In genomic region chr1:168621356-168621755, GRCh38 we compare ENCODE assay signal across 17 cellular contexts. TPM values are rescaled to one million over a fixed set of nuclear protein-coding genes. Genes with fewer than 3 reads are reported as not detected.
DNase-seq lines count a peak whose midpoint lies in the region; ATAC-seq, FAIRE-seq and TF ChIP-seq lines count a peak whose summit lies in the region.
"Had no signal": no experiment of that assay in that cellular context is flagged by ENCODE, and none has a peak within 500 bp of the region (broad histone marks: within the 10 kb centered on the region; RNA-seq: fewer than 3 reads in every experiment).

No MANE protein-coding gene starts in this region.

- no peak for TF ChIP-seq CTCF in A549 (IDR thresholded peaks at IDR 0.05)
- no peak for TF ChIP-seq CTCF in gastroesophageal sphincter (IDR thresholded peaks at IDR 0.05)

- DNase-seq in A549 (ENCODE audit: low read depth in 1 of 2, low spot score in 1 of 2) (no peak), RPMI7951 (ENCODE audit: low read depth) (peak; percentile 35), mesendoderm (peak; percentile 81), DMS114 treated with DMSO at 0.1 percent for 48 hours (lab: John Stamatoyannopoulos, UW; ENCODE audit: unreplicated experiment) (no peak), NCI-H446 treated with DMSO at 0.1 percent for 48 hours (lab: John Stamatoyannopoulos, UW) (no peak), amygdala (lab: John Stamatoyannopoulos, UW) (no peak)
- DNase-seq: activated CD4-positive, CD25-positive, alpha-beta regulatory T cell treated with anti-CD3 and anti-CD28 coated beads, Interleukin-2, amount 50 U/mL, for 72 hours; activated T-cell treated with anti-CD3 and anti-CD28 coated beads, Interleukin-2, amount 50 U/mL, for 1 hour; Calu3; NCI-H1092; NCI-H2227 treated with DMSO at 0.1 percent for 48 hours had no signal

- no peak overlapping the region for H3K18ac ChIP-seq in mesendoderm (ENCODE audit: low read length)

- no peaks in the 10 kb centered on the region for H3K9me3 ChIP-seq in A549
- H3K9me3 ChIP-seq in gastroesophageal sphincter: no peaks in the 10 kb centered on the region
- H3K9me3 ChIP-seq: suprapubic skin had no signal

- H2BK15ac ChIP-seq in mesendoderm (replicated peaks; ENCODE audit: low read depth): no peak overlapping the region

- no peaks in the 10 kb centered on the region for H3K79me2 ChIP-seq in mesendoderm (ENCODE audit: control insufficient read depth, insufficient read depth, low read length)

- FAIRE-seq in A549 (lab: Jason Lieb, UNC): no peak
- FAIRE-seq: keratinocyte had no signal

- no peak for TF ChIP-seq RAD21 in A549 (conservative IDR thresholded peaks at IDR 0.05 in 1 of 2, IDR thresholded peaks at IDR 0.05 in 1 of 2)

- H4K8ac ChIP-seq in mesendoderm (ENCODE audit: low read depth, low read length): no peak overlapping the region

- no peak overlapping the region for H2BK5ac ChIP-seq in mesendoderm (ENCODE audit: low read length)

- H4K5ac ChIP-seq in mesendoderm (ENCODE audit: low read length): no peak overlapping the region

- TF ChIP-seq EP300 in A549 (IDR thresholded peaks at IDR 0.05): no peak
- TF ChIP-seq EP300 in gastroesophageal sphincter (IDR thresholded peaks at IDR 0.05): no peak

- no peak overlapping the region for H3K4ac ChIP-seq in mesendoderm (ENCODE audit: low read depth, low read length)

- H3K9ac ChIP-seq in mesendoderm (ENCODE audit: low read length): no peak overlapping the region

- CTCF ChIA-PET in A549 (lab: Yijun Ruan, JAX): interaction anchor here (0.6 to 1.1 kb wide), 3 partner anchors 8 to 28 kb away, joined by 4 read pairs; no protein-coding TSS in a partner anchor

- no peaks in the 10 kb centered on the region for H3K36me3 ChIP-seq in gastroesophageal sphincter
- no peaks in the 10 kb centered on the region for H3K36me3 ChIP-seq in mesendoderm (ENCODE audit: control insufficient read depth, insufficient read depth, low read length)
- H3K36me3 ChIP-seq: suprapubic skin had no signal

- H3K4me1 ChIP-seq in A549 (peaks cover 21% of the 10 kb centered on the region), gastroesophageal sphincter (peaks cover 0 to 26% (median 3%) of the 10 kb centered on the region in 3 donors), mesendoderm (ENCODE audit: control insufficient read depth, low read depth, low read length) (no peaks in the 10 kb centered on the region)
- H3K4me1 ChIP-seq: suprapubic skin had no signal

- H3K27ac ChIP-seq in A549: peak overlapping the region in 1 of 2 experiments; percentile 43; a peak in 2 of 6 replicates
- H3K27ac ChIP-seq in gastroesophageal sphincter: peak overlapping the region in 3 of 4 donors; percentile 16 to 45 (median 29)
- no peak overlapping the region for H3K27ac ChIP-seq in mesendoderm (ENCODE audit: low read depth, low read length)
- H3K27ac ChIP-seq: skin epidermis, suprapubic skin had no signal

- H3K79me1 ChIP-seq in mesendoderm (ENCODE audit: low read length): no peaks in the 10 kb centered on the region

- no peak overlapping the region for H3K56ac ChIP-seq in mesendoderm (ENCODE audit: low read length)

- H2AK5ac ChIP-seq in mesendoderm (ENCODE audit: low read length): no peak overlapping the region

- POLR2A ChIA-PET in A549 (lab: Yijun Ruan, JAX): no interaction called here

- no peak overlapping the region for H3K4me3 ChIP-seq in A549
- H3K4me3 ChIP-seq in gastroesophageal sphincter: no peak overlapping the region
- no peak overlapping the region for H3K4me3 ChIP-seq in mesendoderm (ENCODE audit: low read length)
- H3K4me3 ChIP-seq: skin epidermis, suprapubic skin had no signal

- WGBS in A549 (ENCODE audit: missing lambda C conversion rate): 95% methylated on average over 1 of the region's 1 CpG
- WGBS in gastroesophageal sphincter (ENCODE audit: low coverage in 1 of 2), 2 donors: 0 to 31% methylated on average over 1 of the region's 1 CpG
- WGBS in mesendoderm (ENCODE audit: extremely low coverage, insufficient coverage, low lambda C conversion rate): no CpG with 5 or more reads among the region's 1 CpG

- ATAC-seq in A549 (peak in 1 of 2 experiments; percentile 33; a peak in 2 of 6 replicates), gastroesophageal sphincter (peak; percentile 64), HG03139 (IDR thresholded peaks at IDR 0.05; ENCODE audit: unreplicated experiment) (no peak)

- H3K27me3 ChIP-seq in gastroesophageal sphincter: no peaks in the 10 kb centered on the region
- no peaks in the 10 kb centered on the region for H3K27me3 ChIP-seq in mesendoderm (ENCODE audit: insufficient read depth, low read length, poor library complexity)
- H3K27me3 ChIP-seq: suprapubic skin had no signal

- TF ChIP-seq POLR2A in A549 (IDR thresholded peaks at IDR 0.05; ENCODE audit: low read length) (no peak), gastroesophageal sphincter (IDR thresholded peaks at IDR 0.05) (no peak)

- H3K4me2 ChIP-seq in A549 (no peak overlapping the region), mesendoderm (ENCODE audit: low read length) (no peak overlapping the region)

- H2BK120ac ChIP-seq in mesendoderm (ENCODE audit: low read depth, low read length): no peak overlapping the region

- H3K23ac ChIP-seq in mesendoderm (ENCODE audit: low read length): no peak overlapping the region

TF ChIP-seq in A549, 52 proteins besides CTCF, POLR2A, EP300 and RAD21:
- TF ChIP-seq MAFK (IDR thresholded peaks at IDR 0.05; ENCODE audit: partially characterized antibody) (peak; percentile 26), RFX5 (IDR thresholded peaks at IDR 0.05) (no peak), BCL3 (IDR thresholded peaks at IDR 0.05) (no peak)

RNA-seq across cellular contexts. Expression of gene XCL1, which starts 45.0 kb away (rescaled TPM):
- polyA plus RNA-seq in A549 (2011; rRNA removed): not detected in 2 replicates
- polyA plus RNA-seq in A549 (2012; cell fraction: cytosol; rRNA removed): not detected in 2 replicates
- 0.04 TPM in 1 of 2 replicates, not detected in the other for polyA plus RNA-seq in A549 (2012; cell fraction: nucleus; rRNA removed)
- not detected in 3 replicates for polyA plus RNA-seq in A549 (2017; fragmentation: RNase III; extraction: RNeasy Plus Mini Kit Qiagen cat#74134 plus additional on column Dnase treatment)
- not detected in 2 replicates for polyA minus RNA-seq in A549 (2011; rRNA and poly(A)+ RNA removed)
- not detected in 2 replicates for total RNA-seq in RPMI7951 (2014; rRNA removed; shearing (Covaris generic))
- under 1 TPM in 1 of 4 donors, not detected in 3; 0.47 TPM for total RNA-seq in gastroesophageal sphincter
- 0.13 TPM for polyA plus RNA-seq in mesendoderm (2013, experiment 1 of 2)
- polyA plus RNA-seq in mesendoderm (2013, experiment 2 of 2): 0.17 TPM
- total RNA-seq: Calu3, fibroblast of lung, suprapubic skin had no signal
- polyA plus RNA-seq: fibroblast of lung had no signal

Comparison
In these comparisons a context has a peak if more than half of its experiments do, and no peak if none do; other contexts are left out.
1. DNase-seq: peak in RPMI7951 (single experiment) and mesendoderm (single experiment); none in A549 (0 of 2), DMS114 treated with DMSO at 0.1 percent for 48 hours (single experiment), NCI-H446 treated with DMSO at 0.1 percent for 48 hours (single experiment) and amygdala (0 of 56).